In the genomic region with DNA sequence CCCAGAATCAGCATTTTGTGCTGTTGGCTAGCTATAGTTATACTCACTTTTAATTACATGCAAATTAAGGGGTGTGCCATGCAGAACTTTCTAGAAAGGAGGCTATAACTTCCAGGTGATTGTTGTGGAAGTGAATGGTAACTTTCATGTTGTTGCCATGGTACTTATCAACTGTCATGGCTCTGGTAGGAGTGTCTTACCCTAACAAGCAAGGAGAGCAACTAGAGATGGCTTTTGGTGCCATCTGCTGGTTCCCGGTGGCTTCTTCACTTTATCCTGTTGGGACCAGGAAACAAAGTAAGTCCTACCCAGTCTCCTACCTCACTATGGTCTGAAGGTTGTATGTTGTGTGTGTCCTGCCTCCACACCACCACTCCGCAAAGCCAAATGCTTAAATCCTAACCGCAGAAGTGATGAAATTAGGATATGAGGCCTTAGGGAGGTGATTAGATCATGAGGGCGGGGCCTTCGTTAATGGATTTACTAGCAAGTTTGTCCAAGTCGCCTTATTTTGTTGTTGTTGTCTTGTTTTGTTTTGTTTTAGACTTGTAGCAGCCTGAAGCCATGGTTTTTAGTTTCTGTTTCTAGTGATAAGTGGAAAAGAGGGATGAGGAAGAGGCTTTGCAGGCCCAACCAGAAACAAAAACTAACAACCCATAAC, we compare ENCODE assay signal across 1 cellular context.
TF ChIP-seq lines count a peak whose summit lies in the region.

No MANE protein-coding gene starts in this region.

TF ChIP-seq in SK-N-SH, 30 proteins besides CTCF, POLR2A, EP300 and RAD21 (continued from another document):
- TF ChIP-seq GABPA (IDR thresholded peaks at IDR 0.05; ENCODE audit: low read depth), result peak; percentile 61
